ENCODE assay signal across 8 cellular contexts in the genomic region with DNA sequence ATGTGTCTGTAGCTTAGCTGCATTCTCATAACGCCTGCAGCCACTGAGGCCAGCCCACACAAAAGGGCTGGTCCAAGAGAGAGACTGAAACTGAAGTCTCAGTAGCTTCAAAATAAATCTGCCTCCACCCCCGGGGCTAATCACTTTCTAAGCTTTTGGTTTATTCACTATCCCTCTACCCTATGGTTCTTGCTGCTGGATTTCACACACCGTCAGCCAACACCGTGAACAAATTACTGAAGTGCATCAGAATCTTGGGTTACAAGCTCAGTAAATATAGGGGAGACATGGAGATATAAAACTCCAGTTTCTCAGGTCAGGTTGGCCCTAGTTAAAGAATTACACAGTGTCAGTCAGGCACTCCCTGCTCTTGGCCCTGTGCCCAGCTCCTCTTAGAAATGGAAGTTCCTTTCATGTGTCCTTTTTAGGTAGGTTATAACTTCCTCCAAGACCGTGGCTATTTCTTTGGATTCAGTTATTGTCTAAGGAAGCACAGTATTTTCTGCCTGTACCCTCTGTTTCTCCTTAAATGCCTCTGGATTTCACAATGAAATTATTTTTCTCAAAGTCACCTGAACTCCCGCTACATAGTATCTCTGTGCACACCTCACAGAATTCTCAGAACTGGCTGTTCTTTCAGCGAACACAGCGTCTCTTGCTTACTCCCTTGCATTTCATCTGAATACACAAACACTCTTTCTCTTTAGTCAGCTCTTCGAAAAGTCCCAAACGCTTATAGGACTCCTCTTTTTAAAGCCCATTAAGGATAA.
DNase-seq lines count a peak whose midpoint lies in the region; ATAC-seq, FAIRE-seq and TF ChIP-seq lines count a peak whose summit lies in the region.

No MANE protein-coding gene starts in this region.

- no peaks in the 10 kb centered on the region for H3K9me1 ChIP-seq in K562 (ENCODE audit: control insufficient read depth, insufficient read depth, low read length)

- peak overlapping the region; percentile 13 to 36; a peak in 3 of 4 replicates for H3K9ac ChIP-seq in K562 (ENCODE audit: insufficient read depth in 1 of 2, low read depth in 2 of 2, low read length in 2 of 2)

- no peak overlapping the region for H3K4me3 ChIP-seq in K562

- no peak for TF ChIP-seq RAD21 in K562 (CRISPR knock-in tag; conservative IDR thresholded peaks at IDR 0.05 in 1 of 2, IDR thresholded peaks at IDR 0.05 in 1 of 2)

- peak; percentile 62 for FAIRE-seq in K562 (lab: Jason Lieb, UNC)

- DNase-seq in NCI-H1092 treated with DMSO at 0.1 percent for 48 hours (lab: John Stamatoyannopoulos, UW) (peak; percentile 18), NCI-H1092 (lab: John Stamatoyannopoulos, UW) (no peak), M059J (ENCODE audit: low read depth) (peak; percentile 24), K562 (ENCODE audit: extremely low read depth in 1 of 4, low spot score in 3 of 4) (peak in 3 of 4 experiments; percentile 12 to 69 (median 30)), mucosa of gallbladder (ENCODE audit: low spot score) (peak; percentile 79), midbrain (lab: John Stamatoyannopoulos, UW) (no peak), HuH-7 (ENCODE audit: low spot score) (no peak)

- in situ Hi-C loops in K562 (cut with MboI), result no loop called here

- ATAC-seq in GM21619 (IDR thresholded peaks at IDR 0.05; ENCODE audit: unreplicated experiment), result peak; percentile 53
- ATAC-seq in K562, result peak; percentile 78

- peak overlapping the region; percentile 54 for H3K27ac ChIP-seq in K562 (ENCODE audit: extremely low read depth, low read depth, low read length)

- H3K27me3 ChIP-seq in K562 (ENCODE audit: control insufficient read depth in 2 of 2, insufficient read depth in 2 of 2, low read length in 2 of 2), result no peaks in the 10 kb centered on the region

- H4K20me1 ChIP-seq in K562 (replicated peaks; ENCODE audit: control insufficient read depth, insufficient read depth, low read length), result no peaks in the 10 kb centered on the region

- no peaks in the 10 kb centered on the region for H3K36me3 ChIP-seq in K562 (ENCODE audit: control insufficient read depth, insufficient read depth, low read length)

- H3K4me2 ChIP-seq in K562 (ENCODE audit: insufficient read depth, low read length), result peak overlapping the region; percentile 23

- no peak for TF ChIP-seq POLR2A in K562 (conservative IDR thresholded peaks at IDR 0.05)

- no peaks in the 10 kb centered on the region; the same call in 1 of the 2 replicates for H3K9me3 ChIP-seq in K562 (replicated peaks; ENCODE audit: control insufficient read depth, insufficient read depth, low read depth, low read length)

- no peaks in the 10 kb centered on the region for H3K79me2 ChIP-seq in K562 (ENCODE audit: control insufficient read depth, insufficient read depth, low read length)

- no TSS peak for BruUV-seq in K562 (replicated peaks; lab: Mats Ljungman, UMichigan)

- peak; percentile 44; the same call in 1 of the 2 replicates for TF ChIP-seq EP300 in K562 (IDR thresholded peaks at IDR 0.05; ENCODE audit: low read length)

- TF ChIP-seq CTCF in K562 (IDR thresholded peaks at IDR 0.05 in 2 of 3, conservative IDR thresholded peaks at IDR 0.05 in 1 of 3; ENCODE audit: insufficient read depth in 2 of 3, low read depth in 1 of 3, low read length in 3 of 3), result no peak

- POLR2A ChIA-PET in K562 (lab: Yijun Ruan, JAX), result interaction anchor here (0.9 to 1.6 kb wide), 2 partner anchors 10 to 24 kb away, joined by 3 to 8 read pairs; no protein-coding TSS in a partner anchor

- WGBS in K562 (ENCODE audit: insufficient coverage, low coverage, missing lambda C conversion rate), result 0% methylated on average over 10 of the region's 10 CpGs

- intact Hi-C loops in K562 (cut with micrococcal nuclease), result no loop called here

- H2AFZ ChIP-seq in K562 (ENCODE audit: low read depth, low read length), result peak overlapping the region; percentile 61

- CTCF ChIA-PET in K562 (lab: Yijun Ruan, JAX; ENCODE audit: low intra/inter-chr PET ratio), result no interaction called here

- peaks cover 0 to 8% of the 10 kb centered on the region in 2 experiments; a peak in 3 of 5 replicates for H3K4me1 ChIP-seq in K562 (replicated peaks in 1 of 2; ENCODE audit: control insufficient read depth in 2 of 2, insufficient read depth in 2 of 2, low read length in 2 of 2)

TF ChIP-seq in K562, 482 proteins besides CTCF, POLR2A, EP300 and RAD21:
- 0 out of 2 replicates have a peak, but pooled peaks have one; percentile 35 for TF ChIP-seq ZNF766 (CRISPR knock-in tag; conservative IDR thresholded peaks at IDR 0.05)
- peak; percentile 80 for TF ChIP-seq STAT5A (IDR thresholded peaks at IDR 0.05; ENCODE audit: borderline replicate concordance, low read length)
- TF ChIP-seq DPF2 (IDR thresholded peaks at IDR 0.05), result peak; percentile 54
- no peak for TF ChIP-seq ZC3H4 (CRISPR knock-in tag; IDR thresholded peaks at IDR 0.05; ENCODE audit: borderline replicate concordance)
- no peak for TF ChIP-seq SAFB2 (IDR thresholded peaks at IDR 0.05; ENCODE audit: borderline replicate concordance, low read depth, low read length, severe bottlenecking)
- TF ChIP-seq SMARCA4 (IDR thresholded peaks at IDR 0.05), result peak; percentile 57
- peak; percentile 35 for TF ChIP-seq TBP (optimal IDR thresholded peaks at IDR 0.05; ENCODE audit: low read depth, low read length)
- peak; percentile 81 for TF ChIP-seq ARID1B (IDR thresholded peaks at IDR 0.05)
- TF ChIP-seq RBBP5 (IDR thresholded peaks at IDR 0.05; ENCODE audit: borderline replicate concordance, insufficient read depth, low read length, poor library complexity, severe bottlenecking), result peak; percentile 32
- TF ChIP-seq TCF3 (CRISPR knock-in tag; IDR thresholded peaks at IDR 0.05), result peak; percentile 39
- TF ChIP-seq KDM1A (IDR thresholded peaks at IDR 0.05), result no peak
- TF ChIP-seq ZBTB7A (IDR thresholded peaks at IDR 0.05; ENCODE audit: borderline replicate concordance, control insufficient read depth, low read depth, low read length), result no peak
- peak; percentile 47 for TF ChIP-seq KDM5B (IDR thresholded peaks at IDR 0.05; ENCODE audit: insufficient replicate concordance, low read depth, low read length)
- TF ChIP-seq TAL1 (IDR thresholded peaks at IDR 0.05), result peak; percentile 39; the same call in 1 of the 2 replicates
- TF ChIP-seq, protein P1, sequence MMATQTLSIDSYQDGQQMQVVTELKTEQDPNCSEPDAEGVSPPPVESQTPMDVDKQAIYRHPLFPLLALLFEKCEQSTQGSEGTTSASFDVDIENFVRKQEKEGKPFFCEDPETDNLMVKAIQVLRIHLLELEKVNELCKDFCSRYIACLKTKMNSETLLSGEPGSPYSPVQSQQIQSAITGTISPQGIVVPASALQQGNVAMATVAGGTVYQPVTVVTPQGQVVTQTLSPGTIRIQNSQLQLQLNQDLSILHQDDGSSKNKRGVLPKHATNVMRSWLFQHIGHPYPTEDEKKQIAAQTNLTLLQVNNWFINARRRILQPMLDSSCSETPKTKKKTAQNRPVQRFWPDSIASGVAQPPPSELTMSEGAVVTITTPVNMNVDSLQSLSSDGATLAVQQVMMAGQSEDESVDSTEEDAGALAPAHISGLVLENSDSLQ (IDR thresholded peaks at IDR 0.05), result peak; percentile 71
- TF ChIP-seq FOXA3 (CRISPR knock-in tag; conservative IDR thresholded peaks at IDR 0.05 in 1 of 2, IDR thresholded peaks at IDR 0.05 in 1 of 2), result no peak
- TF ChIP-seq ZNF644 (tag; IDR thresholded peaks at IDR 0.05; ENCODE audit: low read depth), result no peak
- TF ChIP-seq MTA2 (IDR thresholded peaks at IDR 0.05; ENCODE audit: low read depth), result 0 out of 2 replicates have a peak, but pooled peaks have one; percentile 22
- peak; percentile 48; the same call in 1 of the 2 replicates for TF ChIP-seq CBFA2T3 (IDR thresholded peaks at IDR 0.05)
- TF ChIP-seq PRDM10 (IDR thresholded peaks at IDR 0.05; ENCODE audit: partially characterized antibody), result peak; percentile 60
- TF ChIP-seq MED1 (CRISPR knock-in tag; IDR thresholded peaks at IDR 0.05; ENCODE audit: borderline replicate concordance), result no peak
- TF ChIP-seq SRF (CRISPR knock-in tag; IDR thresholded peaks at IDR 0.05), result no peak
- peak; percentile 91 for TF ChIP-seq NFIC (IDR thresholded peaks at IDR 0.05)
- no peak for TF ChIP-seq MYBL2 (IDR thresholded peaks at IDR 0.05; ENCODE audit: low read depth)
- TF ChIP-seq MYBL2 (CRISPR knock-in tag; IDR thresholded peaks at IDR 0.05; ENCODE audit: borderline replicate concordance), result no peak
- peak; percentile 52; the same call in 1 of the 2 replicates for TF ChIP-seq NCOR1 (IDR thresholded peaks at IDR 0.05)
TF ChIP-seq in K562: peak in this region for 16.

Comparison
In these comparisons a context has a peak if more than half of its experiments do, and no peak if none do; other contexts are left out.
1. DNase-seq: peak in NCI-H1092 treated with DMSO at 0.1 percent for 48 hours (single experiment), M059J (single experiment), K562 (3 of 4) and mucosa of gallbladder (single experiment); none in NCI-H1092 (single experiment), midbrain (single experiment) and HuH-7 (single experiment).